ENCODE assay signal across 14 cellular contexts in genomic region chr22:31284756-31285155, GRCh38. TPM values are rescaled to one million over a fixed set of nuclear protein-coding genes. Genes with fewer than 3 reads are reported as not detected.
DNase-seq lines count a peak whose midpoint lies in the region; ATAC-seq and TF ChIP-seq lines count a peak whose summit lies in the region.
"Had no signal": no experiment of that assay in that cellular context is flagged by ENCODE, and none has a peak within 500 bp of the region (broad histone marks: within the 10 kb centered on the region; RNA-seq: fewer than 3 reads in every experiment).

No MANE protein-coding gene starts in this region.

- no peak overlapping the region for H3K4me3 ChIP-seq in BLaER1 treated with 17β-estradiol and CSF1 and Interleukin-3, amounts not matched to agents 10 nM and 100 nM
- H3K4me3 ChIP-seq in duodenal mucosa (ENCODE audit: low read depth in 1 of 2, low read length in 2 of 2): no peak overlapping the region
- no peak overlapping the region for H3K4me3 ChIP-seq in neural progenitor cell
- H3K4me3 ChIP-seq: lung, thoracic aorta had no signal

- H3K27ac ChIP-seq in BLaER1 treated with 17β-estradiol and CSF1 and Interleukin-3, amounts not matched to agents 10 nM and 100 nM: peak overlapping the region in 7 of 11 experiments; percentile 16 to 71 (median 52); a peak in 12 of 22 replicates
- H3K27ac ChIP-seq in duodenal mucosa (ENCODE audit: low read depth, low read length) (peak overlapping the region; percentile 46), neural progenitor cell (peak overlapping the region; percentile 53)
- H3K27ac ChIP-seq: KMS-11 had no signal

- H3K4me1 Mint-ChIP-seq in neural progenitor cell: peaks cover 6% of the 10 kb centered on the region

- H3K36me3 ChIP-seq in BLaER1 treated with 17β-estradiol and CSF1 and Interleukin-3, amounts not matched to agents 10 nM and 100 nM: peaks cover 33 to 80% (median 37%) of the 10 kb centered on the region in 11 experiments
- peaks cover 50 to 75% of the 10 kb centered on the region in 2 donors for H3K36me3 ChIP-seq in duodenal mucosa (ENCODE audit: control insufficient read depth in 1 of 2, insufficient read depth in 2 of 2, low read length in 2 of 2)
- H3K36me3 ChIP-seq in neural progenitor cell: no peaks in the 10 kb centered on the region

- no peaks in the 10 kb centered on the region for H3K9me3 Mint-ChIP-seq in neural progenitor cell

- TF ChIP-seq CTCF in neural progenitor cell (IDR thresholded peaks at IDR 0.05): no peak

- H3K4me3 Mint-ChIP-seq in neural progenitor cell: no peak overlapping the region

- no peak overlapping the region for H2AFZ ChIP-seq in neural progenitor cell (replicated peaks)

- no peak overlapping the region for H3K27ac Mint-ChIP-seq in neural progenitor cell

- H4K20me1 ChIP-seq in BLaER1 treated with 17β-estradiol and CSF1 and Interleukin-3, amounts not matched to agents 10 nM and 100 nM: peaks cover 0 to 66% (median 13%) of the 10 kb centered on the region in 11 experiments; a peak in 13 of 22 replicates
- no peaks in the 10 kb centered on the region for H4K20me1 ChIP-seq in neural progenitor cell (ENCODE audit: low read depth)

- no peaks in the 10 kb centered on the region for H3K27me3 ChIP-seq in BLaER1 treated with 17β-estradiol and CSF1 and Interleukin-3, amounts not matched to agents 10 nM and 100 nM
- no peaks in the 10 kb centered on the region for H3K27me3 ChIP-seq in duodenal mucosa (ENCODE audit: control insufficient read depth in 1 of 2, insufficient read depth in 2 of 2, low read length in 2 of 2)
- H3K27me3 ChIP-seq in neural progenitor cell: peaks cover 14% of the 10 kb centered on the region

- H3K79me2 ChIP-seq in neural progenitor cell (ENCODE audit: low read depth): no peaks in the 10 kb centered on the region

- peaks cover 58 to 81% (median 60%) of the 10 kb centered on the region in 10 experiments for H3K4me1 ChIP-seq in BLaER1 treated with 17β-estradiol and CSF1 and Interleukin-3, amounts not matched to agents 10 nM and 100 nM
- peaks cover 32 to 35% of the 10 kb centered on the region in 2 donors for H3K4me1 ChIP-seq in duodenal mucosa (ENCODE audit: control insufficient read depth in 1 of 2, insufficient read depth in 2 of 2, low read length in 2 of 2)
- peaks cover 12% of the 10 kb centered on the region for H3K4me1 ChIP-seq in neural progenitor cell

- ATAC-seq in GM21825 (IDR thresholded peaks at IDR 0.05; ENCODE audit: unreplicated experiment): no peak

- peak overlapping the region in 4 of 11 experiments; percentile 25 to 58 (median 40); a peak in 3 of 22 replicates for H3K9ac ChIP-seq in BLaER1 treated with 17β-estradiol and CSF1 and Interleukin-3, amounts not matched to agents 10 nM and 100 nM
- H3K9ac ChIP-seq in duodenal mucosa (ENCODE audit: low read depth in 1 of 2, low read length in 2 of 2): peak overlapping the region in 1 of 2 donors; percentile 29
- H3K9ac ChIP-seq in neural progenitor cell: peak overlapping the region; percentile 13
- H3K9ac ChIP-seq: KMS-11 had no signal

- no peaks in the 10 kb centered on the region for H3K9me3 ChIP-seq in BLaER1 treated with 17β-estradiol and CSF1 and Interleukin-3, amounts not matched to agents 10 nM and 100 nM (replicated peaks in 1 of 11)
- H3K9me3 ChIP-seq in duodenal mucosa (ENCODE audit: control insufficient read depth in 1 of 2, low read length in 2 of 2): no peaks in the 10 kb centered on the region
- H3K9me3 ChIP-seq in neural progenitor cell (ENCODE audit: low read depth): no peaks in the 10 kb centered on the region
- H3K9me3 ChIP-seq: thoracic aorta had no signal

- peak; percentile 35 for DNase-seq in NCI-H69 (lab: John Stamatoyannopoulos, UW)
- peak; percentile 25 for DNase-seq in neural progenitor cell (ENCODE audit: low spot score)
- DNase-seq in hepatic stellate cell (ENCODE audit: low spot score): no peak
- DNase-seq in NCI-H146 (lab: John Stamatoyannopoulos, UW): no peak
- DNase-seq in NAMALWA (ENCODE audit: low spot score): no peak
- DNase-seq: Calu3; stimulated activated CD4-positive, alpha-beta T cell treated with anti-CD3 and anti-CD28 coated beads, Interleukin-15, amount 100 ng/mL, for 24 hours; T1000 had no signal

- H3K4me2 ChIP-seq in BLaER1 treated with 17β-estradiol and CSF1 and Interleukin-3, amounts not matched to agents 10 nM and 100 nM: peak overlapping the region; percentile 96 to 100 (median 99)
- peak overlapping the region; percentile 10 for H3K4me2 ChIP-seq in neural progenitor cell
- H3K4me2 ChIP-seq: KMS-11 had no signal

- H3K27me3 Mint-ChIP-seq in neural progenitor cell (ENCODE audit: insufficient read depth, low read depth): peaks cover 2% of the 10 kb centered on the region

- H3K36me3 Mint-ChIP-seq in neural progenitor cell: peaks cover 2% of the 10 kb centered on the region

- H3F3A ChIP-seq in neural progenitor cell (ENCODE audit: low read depth): peaks cover 14% of the 10 kb centered on the region

RNA-seq across cellular contexts. Expression of gene PIK3IP1, which starts 7.5 kb away (rescaled TPM):
- total RNA-seq in neural progenitor cell (ENCODE audit: low replicate concordance): 4.5 and 4.7 TPM in 2 replicates

Comparison
In these comparisons a context has a peak if more than half of its experiments do, and no peak if none do; other contexts are left out.
1. DNase-seq: peak in NCI-H69 (single experiment) and neural progenitor cell (single experiment); none in hepatic stellate cell (single experiment), NCI-H146 (single experiment) and NAMALWA (single experiment).
2. Peak in every context shown above with its lines, with median percentiles within 50 percentile points of each other: H3K27ac ChIP-seq.